Comparison of ENCODE assay signal across 28 cellular contexts in the genomic region with DNA sequence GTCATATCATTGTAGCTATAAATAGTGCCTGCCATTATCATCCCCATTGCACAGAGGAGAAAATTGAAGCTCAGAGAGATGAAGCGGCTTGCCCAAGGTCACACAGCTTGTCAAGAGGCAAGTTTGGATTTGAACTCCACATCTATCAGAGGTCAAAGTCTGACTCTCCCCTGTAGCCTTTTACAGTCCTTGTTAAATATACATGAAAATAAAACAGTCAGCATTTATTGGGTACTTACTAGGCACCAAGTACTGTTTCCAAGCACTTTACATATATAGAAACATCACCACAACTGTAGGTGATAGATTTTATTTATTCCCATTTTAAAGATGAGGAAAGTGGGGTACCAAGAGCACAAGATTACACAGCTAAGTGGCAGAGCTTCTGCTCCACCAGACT.
"Had no signal": no experiment of that assay in that cellular context is flagged by ENCODE, and none has a peak within 500 bp of the region (broad histone marks: within the 10 kb centered on the region; RNA-seq: fewer than 3 reads in every experiment).

No MANE protein-coding gene starts in this region.

- H3K27me3 ChIP-seq: esophagus squamous epithelium, gastrocnemius medialis, left lung had no signal

- H3K36me3 ChIP-seq: esophagus squamous epithelium, gastrocnemius medialis, heart right ventricle, left lung, lower lobe of right lung had no signal

- FAIRE-seq: endometrium, islet of Langerhans, keratinocyte had no signal

- H3K4me1 ChIP-seq: esophagus squamous epithelium, gastrocnemius medialis, heart right ventricle, left lung, lower lobe of right lung had no signal

- H3K4me3 ChIP-seq: esophagus squamous epithelium, gastrocnemius medialis, heart right ventricle, left lung, lower lobe of right lung, mucosa of descending colon had no signal

- H3K9me3 ChIP-seq: esophagus squamous epithelium, gastrocnemius medialis, heart right ventricle, left lung, lower lobe of right lung, mucosa of descending colon had no signal

- DNase-seq: cortex of kidney; effector CD8-positive, alpha-beta T cell; effector memory CD8-positive, alpha-beta T cell; endodermal cell; erythroblast; esophagus squamous epithelium; foreskin fibroblast; foreskin melanocyte; gastrocnemius medialis; glutamatergic neuron; head of caudate nucleus; heart right ventricle; hippocampal formation; left cardiac atrium; left lung; left ventricle myocardium superior; lower lobe of right lung; mesenchymal stem cell; mucosa of descending colon; naive B cell; naive thymus-derived CD8-positive, alpha-beta T cell had no signal

- H3K4me1 Mint-ChIP-seq: mesothelial cell of epicardium; naive thymus-derived CD8-positive, alpha-beta T cell had no signal

- H3K4me3 Mint-ChIP-seq: dendritic cell treated with granulocyte-macrophage colony-stimulating factor and Interleukin-4, amounts not matched to agents 40 ng/mL and 50 ng/mL, for 4 days; effector memory CD8-positive, alpha-beta T cell; endodermal cell; mesothelial cell of epicardium; naive B cell; naive thymus-derived CD8-positive, alpha-beta T cell had no signal

- ATAC-seq: effector memory CD8-positive, alpha-beta T cell; esophagus mucosa; gastrocnemius medialis; heart right ventricle; left cardiac atrium; left lung; left ventricle myocardium superior; lower lobe of right lung; mucosa of descending colon; naive thymus-derived CD8-positive, alpha-beta T cell had no signal

- H3K36me3 Mint-ChIP-seq: mesothelial cell of epicardium; naive thymus-derived CD8-positive, alpha-beta T cell had no signal

- H3K27ac Mint-ChIP-seq: dendritic cell treated with granulocyte-macrophage colony-stimulating factor and Interleukin-4, amounts not matched to agents 40 ng/mL and 50 ng/mL, for 4 days; effector memory CD8-positive, alpha-beta T cell; endodermal cell; mesothelial cell of epicardium; naive thymus-derived CD8-positive, alpha-beta T cell had no signal

- H3K27ac ChIP-seq: epithelial cell of prostate, esophagus squamous epithelium, gastrocnemius medialis, heart right ventricle, left lung, lower lobe of right lung had no signal

- H3K9me3 Mint-ChIP-seq: dendritic cell treated with granulocyte-macrophage colony-stimulating factor and Interleukin-4, amounts not matched to agents 40 ng/mL and 50 ng/mL, for 4 days; endodermal cell; mesothelial cell of epicardium; naive thymus-derived CD8-positive, alpha-beta T cell had no signal
